ENCODE assay signal across 10 cellular contexts in genomic region chr4:54099287-54099958, GRCh38. TPM values are rescaled to one million over a fixed set of nuclear protein-coding genes. Genes with fewer than 3 reads are reported as not detected.
A peak's percentile ranks its signal among the peaks of the same experiment; 100 is the strongest.
DNase-seq lines count a peak whose midpoint lies in the region; ATAC-seq, FAIRE-seq and TF ChIP-seq lines count a peak whose summit lies in the region.
"Had no signal": no experiment of that assay in that cellular context is flagged by ENCODE, and none has a peak within 500 bp of the region (broad histone marks: within the 10 kb centered on the region; RNA-seq: fewer than 3 reads in every experiment).

No MANE protein-coding gene starts in this region.

- peaks cover 77% of the 10 kb centered on the region for H3K27me3 Mint-ChIP-seq in activated T-helper 17 cell treated with anti-CD3 and anti-CD28 coated beads, Interleukin-2, amount 50 U/mL, for 72 hours

- H3K27ac ChIP-seq in keratinocyte (ENCODE audit: control insufficient read depth, insufficient read depth, low read length) (no peak overlapping the region), tibial nerve (peak overlapping the region in 1 of 4 donors; percentile 40)
- H3K27ac ChIP-seq: HL-60 had no signal

- no peaks in the 10 kb centered on the region for H3K36me3 ChIP-seq in keratinocyte (ENCODE audit: control insufficient read depth in 2 of 2, extremely low read depth in 1 of 2, insufficient read depth in 2 of 2, low read length in 2 of 2)
- H3K36me3 ChIP-seq in tibial nerve: no peaks in the 10 kb centered on the region

- H3K27ac Mint-ChIP-seq in activated T-helper 17 cell treated with anti-CD3 and anti-CD28 coated beads, Interleukin-2, amount 50 U/mL, for 72 hours: no peak overlapping the region

- no peaks in the 10 kb centered on the region for H3K79me2 ChIP-seq in keratinocyte (ENCODE audit: control insufficient read depth, insufficient read depth, low read length)

- H4K20me1 ChIP-seq in keratinocyte (ENCODE audit: control insufficient read depth, extremely low read depth, insufficient read depth, low read length): no peaks in the 10 kb centered on the region

- TF ChIP-seq CTCF in keratinocyte (optimal IDR thresholded peaks at IDR 0.05 in 1 of 3, IDR thresholded peaks at IDR 0.05 in 1 of 3, conservative IDR thresholded peaks at IDR 0.05 in 1 of 3; ENCODE audit: extremely low read depth in 1 of 3, insufficient read depth in 2 of 3, low read length in 3 of 3) (no peak), tibial nerve (IDR thresholded peaks at IDR 0.05) (no peak)

- H3K27me3 ChIP-seq in keratinocyte (ENCODE audit: control insufficient read depth, extremely low read depth, insufficient read depth, low read length) (peaks cover 98% of the 10 kb centered on the region), tibial nerve (peaks cover 0 to 100% of the 10 kb centered on the region in 2 donors)

- no peak overlapping the region for H2AFZ ChIP-seq in keratinocyte (ENCODE audit: control insufficient read depth, low read length)

- peak overlapping the region; percentile 47 for H3K4me3 Mint-ChIP-seq in activated T-helper 17 cell treated with anti-CD3 and anti-CD28 coated beads, Interleukin-2, amount 50 U/mL, for 72 hours

- TF ChIP-seq EP300 in tibial nerve (IDR thresholded peaks at IDR 0.05): no peak

- H3K4me1 ChIP-seq in keratinocyte (ENCODE audit: control insufficient read depth, extremely low read depth, insufficient read depth, low read length) (peaks cover 30% of the 10 kb centered on the region), tibial nerve (peaks cover 0 to 60% (median 33%) of the 10 kb centered on the region in 4 donors)

- FAIRE-seq in keratinocyte (lab: Jason Lieb, UNC): no peak

- dilution Hi-C loops in keratinocyte (cut with MboI; ENCODE audit: extremely low pct_ligation_motif_present, low sequenced_read_pairs): no loop called here

- H3K9me3 Mint-ChIP-seq in activated T-helper 17 cell treated with anti-CD3 and anti-CD28 coated beads, Interleukin-2, amount 50 U/mL, for 72 hours: no peaks in the 10 kb centered on the region

- H3K4me3 ChIP-seq in keratinocyte (ENCODE audit: control insufficient read depth in 2 of 3, extremely low read depth in 1 of 3, insufficient read depth in 2 of 3, low read depth in 1 of 3, low read length in 3 of 3) (peak overlapping the region in 1 of 3 experiments; percentile 25), tibial nerve (peak overlapping the region in 3 of 4 donors; percentile 12 to 45 (median 37))

- TF ChIP-seq POLR2A in tibial nerve (IDR thresholded peaks at IDR 0.05): no peak

- no peak overlapping the region for H3K9ac ChIP-seq in keratinocyte (ENCODE audit: control insufficient read depth, extremely low read depth, insufficient read depth, low read length)

- no peaks in the 10 kb centered on the region for H3K4me1 Mint-ChIP-seq in activated T-helper 17 cell treated with anti-CD3 and anti-CD28 coated beads, Interleukin-2, amount 50 U/mL, for 72 hours

- peak overlapping the region; percentile 48 for H3K4me2 ChIP-seq in keratinocyte (ENCODE audit: control insufficient read depth, extremely low read depth, insufficient read depth, low read depth, low read length)

- no peaks in the 10 kb centered on the region for H3K36me3 Mint-ChIP-seq in activated T-helper 17 cell treated with anti-CD3 and anti-CD28 coated beads, Interleukin-2, amount 50 U/mL, for 72 hours (ENCODE audit: low read depth)

- DNase-seq in activated gamma-delta T cell (lab: John Stamatoyannopoulos, UW) (peak; percentile 18), activated gamma-delta T cell treated with Interleukin-2 at 50 U/mL for 16 hours (no peak), keratinocyte (ENCODE audit: low read depth, low spot score) (no peak), tibial nerve (ENCODE audit: low spot score in 2 of 2) (no peak)

- H3K9me3 ChIP-seq in keratinocyte (ENCODE audit: control insufficient read depth, low read depth, low read length): no peaks in the 10 kb centered on the region
- H3K9me3 ChIP-seq in tibial nerve: no peaks in the 10 kb centered on the region

- no peaks in the 10 kb centered on the region for H3K9me1 ChIP-seq in keratinocyte (ENCODE audit: control insufficient read depth, extremely low read depth, insufficient read depth, low read length)

- whole genome bisulfite sequencing in tibial nerve, 2 donors: 2 to 4% methylated on average over 26 of the region's 26 CpGs

- no peak for ATAC-seq in activated T-helper 17 cell treated with anti-CD3 and anti-CD28 coated beads, Interleukin-2, amount 50 U/mL, for 72 hours (replicated peaks)
- ATAC-seq in HG03025 (IDR thresholded peaks at IDR 0.05; ENCODE audit: low FRiP score, unreplicated experiment) (no peak), HG02938 (IDR thresholded peaks at IDR 0.05; ENCODE audit: unreplicated experiment) (no peak), GM21786 (IDR thresholded peaks at IDR 0.05; ENCODE audit: unreplicated experiment) (no peak)

RNA-seq across cellular contexts. Expression of gene GSX2, which starts 0.5 kb away (rescaled TPM):
- total RNA-seq in activated T-helper 17 cell treated with anti-CD3 and anti-CD28 coated beads, Interleukin-2, amount 50 U/mL, for 72 hours: not detected
- not detected in 3 replicates for polyA plus RNA-seq in keratinocyte
- polyA plus RNA-seq in keratinocyte (2011; ENCODE audit: low read depth): 1.3 TPM
- polyA plus RNA-seq in keratinocyte (2011; cell fraction: cytosol; rRNA removed): not detected in 2 replicates
- polyA plus RNA-seq in keratinocyte (2011; cell fraction: nucleus; rRNA removed): not detected in 2 replicates
- 0.58 TPM in 1 of 2 replicates, not detected in the other for polyA plus RNA-seq in keratinocyte (2012; ENCODE audit: low replicate concordance)
- not detected in 3 replicates for polyA minus RNA-seq in keratinocyte
- not detected for polyA minus RNA-seq in keratinocyte (2011; cell fraction: cytosol; rRNA and poly(A)+ RNA removed)
- not detected in 2 replicates for polyA minus RNA-seq in keratinocyte (2011; cell fraction: nucleus; rRNA and poly(A)+ RNA removed)
- total RNA-seq in tibial nerve: 1 to 10 TPM in 2 of 4 donors, not detected in 2; 3.3 to 4.4 TPM
- total RNA-seq: omental fat pad had no signal

RNA-seq across cellular contexts. Expression of gene CHIC2, which starts 35.0 kb away (rescaled TPM):
- total RNA-seq in activated T-helper 17 cell treated with anti-CD3 and anti-CD28 coated beads, Interleukin-2, amount 50 U/mL, for 72 hours: 10 to 100 TPM; 12.8 to 21.8 TPM
- 14.8 to 21.9 TPM (median 16.9 TPM) in 3 replicates for polyA plus RNA-seq in keratinocyte
- 44.5 TPM for polyA plus RNA-seq in keratinocyte (2011; ENCODE audit: low read depth)
- 14.3 and 20.4 TPM in 2 replicates for polyA plus RNA-seq in keratinocyte (2011; cell fraction: cytosol; rRNA removed)
- 10.4 and 15.2 TPM in 2 replicates for polyA plus RNA-seq in keratinocyte (2011; cell fraction: nucleus; rRNA removed)
- polyA plus RNA-seq in keratinocyte (2012; ENCODE audit: low replicate concordance): 14.9 and 45.3 TPM in 2 replicates
- polyA minus RNA-seq in keratinocyte: 3.3 to 10.7 TPM (median 8.0 TPM) in 3 replicates
- 32.6 TPM for polyA minus RNA-seq in keratinocyte (2011; cell fraction: cytosol; rRNA and poly(A)+ RNA removed)
- 24.2 and 24.7 TPM in 2 replicates for polyA minus RNA-seq in keratinocyte (2011; cell fraction: nucleus; rRNA and poly(A)+ RNA removed)
- total RNA-seq in tibial nerve: 10 to 100 TPM; 51.1 to 84.6 (median 60.6) TPM
